ENCODE assay signal across 8 cellular contexts in the genomic region with DNA sequence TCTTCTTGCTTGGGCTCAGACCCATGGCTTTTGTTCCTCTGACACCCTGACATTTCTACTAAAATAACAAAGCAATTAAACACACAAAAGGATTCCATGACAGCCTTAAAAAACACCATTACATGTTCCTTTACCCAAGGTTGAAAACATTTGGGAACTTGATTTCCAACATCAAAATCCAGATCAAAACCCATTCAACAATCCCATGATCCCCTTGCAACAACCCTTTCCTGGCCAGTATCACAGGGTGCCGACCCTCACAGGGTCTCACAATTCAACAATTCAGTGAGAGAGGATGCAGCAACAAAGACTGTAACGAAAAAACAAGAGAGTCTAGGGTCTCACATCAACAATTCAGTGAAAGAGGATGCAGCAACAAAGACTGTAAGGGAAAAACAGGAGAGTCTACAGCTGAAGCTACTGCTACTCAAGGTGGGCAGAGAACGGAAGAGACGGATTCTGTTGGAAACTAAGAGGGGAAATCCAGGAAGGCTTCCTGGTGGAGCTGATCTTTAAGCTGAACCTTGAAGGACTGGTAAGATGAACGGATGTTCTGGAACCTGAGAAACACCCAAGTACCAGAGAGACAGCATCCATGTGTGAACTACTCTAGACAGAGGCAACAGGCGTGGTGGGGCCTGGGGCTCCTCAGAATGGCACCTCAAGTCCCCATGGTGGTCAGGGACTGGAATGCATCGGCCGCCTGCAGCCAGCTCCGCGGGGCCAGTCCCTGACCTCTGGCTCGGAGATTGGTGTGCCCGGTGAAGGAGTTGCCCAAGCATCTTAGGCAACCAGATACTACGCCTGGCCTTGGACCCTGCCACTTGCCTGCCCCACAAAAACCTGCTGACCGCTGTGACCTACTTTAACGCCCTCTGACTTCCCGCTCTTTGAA. TPM values are rescaled to one million over a fixed set of nuclear protein-coding genes. Genes with fewer than 3 reads are reported as not detected.
DNase-seq lines count a peak whose midpoint lies in the region; ATAC-seq and TF ChIP-seq lines count a peak whose summit lies in the region.

No MANE protein-coding gene starts in this region.

- no peaks in the 10 kb centered on the region for H3K36me3 Mint-ChIP-seq in activated naive CD4-positive, alpha-beta T cell treated with anti-CD3 and anti-CD28 coated beads for 36 hours (ENCODE audit: low read depth)
- H3K36me3 Mint-ChIP-seq in T-cell: no peaks in the 10 kb centered on the region

- H3K27ac Mint-ChIP-seq in activated naive CD4-positive, alpha-beta T cell treated with anti-CD3 and anti-CD28 coated beads for 36 hours: peak overlapping the region; percentile 95
- peak overlapping the region; percentile 97 to 98 for H3K27ac Mint-ChIP-seq in T-cell

- peak overlapping the region; percentile 76 for H3K4me3 Mint-ChIP-seq in activated naive CD4-positive, alpha-beta T cell treated with anti-CD3 and anti-CD28 coated beads for 36 hours
- H3K4me3 Mint-ChIP-seq in T-cell: peak overlapping the region; percentile 79 to 89 (median 82)

- H3K4me3 ChIP-seq in fibroblast of pulmonary artery (replicated peaks; ENCODE audit: low read depth, low read length) (peak overlapping the region; percentile 24), rectal smooth muscle tissue (ENCODE audit: low read length) (peak overlapping the region; percentile 62)

- peaks cover 70% of the 10 kb centered on the region for H3K4me1 Mint-ChIP-seq in activated naive CD4-positive, alpha-beta T cell treated with anti-CD3 and anti-CD28 coated beads for 36 hours (ENCODE audit: low read depth)
- H3K4me1 Mint-ChIP-seq in T-cell: peaks cover 70 to 85% (median 74%) of the 10 kb centered on the region in 3 donors

- peak overlapping the region; percentile 72 for H3K9ac ChIP-seq in rectal smooth muscle tissue (ENCODE audit: low read length)

- H3K9me3 Mint-ChIP-seq in activated naive CD4-positive, alpha-beta T cell treated with anti-CD3 and anti-CD28 coated beads for 36 hours: no peaks in the 10 kb centered on the region
- no peaks in the 10 kb centered on the region for H3K9me3 Mint-ChIP-seq in T-cell

- POLR2A ChIA-PET in T-cell (lab: Charles Lee): interaction anchor here (0.5 to 2.9 kb wide), 10 partner anchors 10 to 1496 kb away, joined by 3 to 26 read pairs (median 6); a partner anchor contains a TSS

- TF ChIP-seq CTCF in fibroblast of pulmonary artery (IDR thresholded peaks at IDR 0.05; ENCODE audit: low read length, missing control alignments): no peak

- H3K27ac ChIP-seq in rectal smooth muscle tissue (ENCODE audit: low read depth, low read length): peak overlapping the region; percentile 99

- H3K36me3 ChIP-seq in rectal smooth muscle tissue (ENCODE audit: control insufficient read depth, insufficient read depth, low read length): no peaks in the 10 kb centered on the region

- no peaks in the 10 kb centered on the region for H3K27me3 ChIP-seq in rectal smooth muscle tissue (ENCODE audit: control insufficient read depth, insufficient read depth, low read length)

- peak in 3 of 4 experiments; percentile 10 to 15 (median 11) for ATAC-seq in T-cell (replicated peaks in 1 of 4)

- no peak for DNase-seq in activated naive CD4-positive, alpha-beta T cell treated with anti-CD3 and anti-CD28 coated beads for 36 hours
- DNase-seq in activated naive CD4-positive, alpha-beta T cell treated with Interleukin-2 at 50 U/mL for 16 hours: no peak
- DNase-seq in T-cell (peak in 5 of 34 experiments; percentile 14 to 37 (median 26)), fibroblast of pulmonary artery (ENCODE audit: low read depth) (no peak), cerebellum (ENCODE audit: low spot score) (no peak), NCI-H82 (lab: John Stamatoyannopoulos, UW) (no peak), NCI-H82 treated with DMSO at 0.1 percent for 48 hours (lab: John Stamatoyannopoulos, UW; ENCODE audit: unreplicated experiment) (no peak)

- intact Hi-C loops in activated naive CD4-positive, alpha-beta T cell treated with anti-CD3 and anti-CD28 coated beads for 36 hours (cut with micrococcal nuclease): loop anchor here (1.0 to 10.0 kb wide), 9 partner anchors 33 to 998 kb away; a partner anchor contains a TSS

- H3K4me1 ChIP-seq in rectal smooth muscle tissue (ENCODE audit: control insufficient read depth, insufficient read depth, low read length): peaks cover 47% of the 10 kb centered on the region

- no peaks in the 10 kb centered on the region for H3K27me3 Mint-ChIP-seq in activated naive CD4-positive, alpha-beta T cell treated with anti-CD3 and anti-CD28 coated beads for 36 hours (ENCODE audit: low read depth)
- no peaks in the 10 kb centered on the region for H3K27me3 Mint-ChIP-seq in T-cell

- CTCF ChIA-PET in activated naive CD4-positive, alpha-beta T cell treated with anti-CD3 and anti-CD28 coated beads for 36 hours (lab: Charles Lee): interaction anchor here (0.6 to 13.2 kb wide), 23 partner anchors 9 to 872 kb away, joined by 3 to 270 read pairs (median 4); a partner anchor contains a TSS
- CTCF ChIA-PET in T-cell (lab: Charles Lee): interaction anchor here (1.0 to 6.5 kb wide), 13 partner anchors 14 to 999 kb away, joined by 3 to 95 read pairs (median 6); a partner anchor contains a TSS

RNA-seq across cellular contexts. Expression of a gene that starts 22.7 kb away (rescaled TPM):
- 10 to 100 TPM; 76.8 to 85.1 TPM for total RNA-seq in activated naive CD4-positive, alpha-beta T cell treated with anti-CD3 and anti-CD28 coated beads for 36 hours
- total RNA-seq in T-cell (100 to 1,000 TPM; 123 to 253 (median 233) TPM), cerebellum (26.4 TPM)
